Comparison of ENCODE assay signal across 23 cellular contexts in genomic region chrX:30706216-30706775, GRCh38. TPM values are rescaled to one million over a fixed set of nuclear protein-coding genes. Genes with fewer than 3 reads are reported as not detected.
DNase-seq lines count a peak whose midpoint lies in the region; ATAC-seq, FAIRE-seq and TF ChIP-seq lines count a peak whose summit lies in the region.
"Had no signal": no experiment of that assay in that cellular context is flagged by ENCODE, and none has a peak within 500 bp of the region (broad histone marks: within the 10 kb centered on the region; RNA-seq: fewer than 3 reads in every experiment).

No MANE protein-coding gene starts in this region.

- no peak overlapping the region for H2AFZ ChIP-seq in GM23338

- no peaks in the 10 kb centered on the region for H3F3A ChIP-seq in GM23338 (replicated peaks; ENCODE audit: low read depth)

- no peaks in the 10 kb centered on the region for H3K27me3 ChIP-seq in GM23338 (ENCODE audit: insufficient read depth)
- H3K27me3 ChIP-seq in small intestine (ENCODE audit: control insufficient read depth in 2 of 2, insufficient read depth in 2 of 2, low read length in 2 of 2) = no peaks in the 10 kb centered on the region
- H3K27me3 ChIP-seq: BLaER1 had no signal

- no peaks in the 10 kb centered on the region for H3K27me3 Mint-ChIP-seq in activated CD4-positive, alpha-beta T cell treated with anti-CD3 and anti-CD28 coated beads, Interleukin-2, amount 10 ng/mL, durations not matched to agents 7 days and 5 days
- no peaks in the 10 kb centered on the region for H3K27me3 Mint-ChIP-seq in GM23338 (ENCODE audit: insufficient read depth, low read depth, poor library complexity)
- H3K27me3 Mint-ChIP-seq: B cell; CD4-positive, alpha-beta T cell had no signal

- CTCF ChIA-PET in activated CD4-positive, alpha-beta T cell treated with anti-CD3 and anti-CD28 coated beads, Interleukin-2, amount 10 ng/mL, durations not matched to agents 7 days and 5 days (lab: Charles Lee) = no interaction called here

- ATAC-seq in GM23338 = no peak
- peak; percentile 71 for ATAC-seq in left lobe of liver
- no peak for ATAC-seq in GM18861 (IDR thresholded peaks at IDR 0.05; ENCODE audit: unreplicated experiment)
- ATAC-seq: GM12878 had no signal

- H3K79me2 ChIP-seq in GM23338 (replicated peaks; ENCODE audit: insufficient read depth) = no peaks in the 10 kb centered on the region

- no peak for FAIRE-seq in small intestine (lab: Jason Lieb, UNC)
- FAIRE-seq: A204.1, D721Med, GM12878, H54 had no signal

- H3K27ac ChIP-seq in GM23338 (ENCODE audit: low read depth) (no peak overlapping the region), small intestine (ENCODE audit: low read depth in 1 of 2, low read length in 1 of 2) (no peak overlapping the region)
- H3K27ac ChIP-seq: 22Rv1, BLaER1 had no signal

- no peak for DNase-seq in activated CD4-positive, alpha-beta T cell treated with anti-CD3 and anti-CD28 coated beads, Interleukin-2, amount 10 ng/mL, durations not matched to agents 7 days and 5 days
- no peak for DNase-seq in activated CD4-positive, alpha-beta T cell treated with anti-CD3 and anti-CD28 coated beads, Interleukin-2, amount 50 U/mL, for 4 hours
- no peak for DNase-seq in GM23338 (ENCODE audit: low spot score)
- DNase-seq in left lobe of liver (ENCODE audit: low spot score) = no peak
- DNase-seq in small intestine = peak; percentile 74
- DNase-seq in NCI-H774 (lab: John Stamatoyannopoulos, UW) = no peak
- DNase-seq: CD4-positive, alpha-beta T cell; CD8-positive, alpha-beta memory T cell; DMS 273 treated with DMSO at 0.1 percent for 48 hours; DMS79; EL; GDM1; GOT3 had no signal

- peaks cover 37% of the 10 kb centered on the region for H3K36me3 Mint-ChIP-seq in activated CD4-positive, alpha-beta T cell treated with anti-CD3 and anti-CD28 coated beads, Interleukin-2, amount 10 ng/mL, durations not matched to agents 7 days and 5 days (ENCODE audit: low read depth)
- no peaks in the 10 kb centered on the region for H3K36me3 Mint-ChIP-seq in GM23338 (ENCODE audit: low read depth)

- H3K9me2 ChIP-seq in GM23338 (ENCODE audit: insufficient read depth) = no peaks in the 10 kb centered on the region

- POLR2A ChIA-PET in activated CD4-positive, alpha-beta T cell treated with anti-CD3 and anti-CD28 coated beads, Interleukin-2, amount 10 ng/mL, durations not matched to agents 7 days and 5 days (lab: Charles Lee) = no interaction called here

- H3K4me3 ChIP-seq in GM23338 = no peak overlapping the region
- H3K4me3 ChIP-seq in small intestine (ENCODE audit: low read depth in 1 of 2, low read length in 2 of 2) = no peak overlapping the region
- H3K4me3 ChIP-seq: BLaER1, GM12878, HAP-1 had no signal

- no peaks in the 10 kb centered on the region for H4K20me1 ChIP-seq in GM23338 (replicated peaks; ENCODE audit: insufficient read depth)
- H4K20me1 ChIP-seq: BLaER1 had no signal

- no peak for TF ChIP-seq CTCF in GM23338 (conservative IDR thresholded peaks at IDR 0.05; ENCODE audit: low read depth in 2 of 2)

- H3K4me2 ChIP-seq in GM23338 = no peak overlapping the region
- H3K4me2 ChIP-seq: BLaER1 had no signal

- WGBS in small intestine, 3 donors = 67 to 84% (median 74%) methylated on average over 3 of the region's 3 CpGs

- H3K9me3 ChIP-seq in small intestine (ENCODE audit: control insufficient read depth, low read depth) = no peaks in the 10 kb centered on the region
- H3K9me3 ChIP-seq: BLaER1, HAP-1 had no signal

- H3K4me1 ChIP-seq in GM23338 (ENCODE audit: insufficient read depth) = no peaks in the 10 kb centered on the region
- no peaks in the 10 kb centered on the region for H3K4me1 ChIP-seq in small intestine (ENCODE audit: control insufficient read depth in 2 of 2, insufficient read depth in 1 of 2, low read depth in 1 of 2, low read length in 1 of 2)
- H3K4me1 ChIP-seq: BLaER1, HAP-1 had no signal

- H3K4me1 Mint-ChIP-seq in activated CD4-positive, alpha-beta T cell treated with anti-CD3 and anti-CD28 coated beads, Interleukin-2, amount 10 ng/mL, durations not matched to agents 7 days and 5 days = peaks cover 15% of the 10 kb centered on the region
- no peaks in the 10 kb centered on the region for H3K4me1 Mint-ChIP-seq in GM23338
- H3K4me1 Mint-ChIP-seq: B cell; CD14-positive monocyte; CD8-positive, alpha-beta memory T cell had no signal

- no peaks in the 10 kb centered on the region for H3K9me3 Mint-ChIP-seq in activated CD4-positive, alpha-beta T cell treated with anti-CD3 and anti-CD28 coated beads, Interleukin-2, amount 10 ng/mL, durations not matched to agents 7 days and 5 days
- H3K9me3 Mint-ChIP-seq in GM23338 = no peaks in the 10 kb centered on the region
- H3K9me3 Mint-ChIP-seq: CD4-positive, alpha-beta T cell; CD8-positive, alpha-beta memory T cell had no signal

- peak overlapping the region; percentile 50 for H3K27ac Mint-ChIP-seq in activated CD4-positive, alpha-beta T cell treated with anti-CD3 and anti-CD28 coated beads, Interleukin-2, amount 10 ng/mL, durations not matched to agents 7 days and 5 days
- H3K27ac Mint-ChIP-seq in GM23338 = 0 out of 2 replicates have a peak overlapping the region, but pooled peaks have one; percentile 68
- H3K27ac Mint-ChIP-seq: B cell; CD4-positive, alpha-beta T cell; CD8-positive, alpha-beta memory T cell had no signal

- no peak overlapping the region for H3K4me3 Mint-ChIP-seq in activated CD4-positive, alpha-beta T cell treated with anti-CD3 and anti-CD28 coated beads, Interleukin-2, amount 10 ng/mL, durations not matched to agents 7 days and 5 days
- H3K4me3 Mint-ChIP-seq in GM23338 = no peak overlapping the region
- H3K4me3 Mint-ChIP-seq: B cell; CD14-positive monocyte; CD4-positive, alpha-beta T cell; CD8-positive, alpha-beta memory T cell had no signal

- H3K36me3 ChIP-seq in GM23338 (ENCODE audit: insufficient read depth) (no peaks in the 10 kb centered on the region), small intestine (ENCODE audit: control insufficient read depth in 2 of 2, insufficient read depth in 2 of 2, low read length in 2 of 2) (no peaks in the 10 kb centered on the region)

TF ChIP-seq in GM23338, 12 proteins besides CTCF, POLR2A, EP300 and RAD21 (continues in another document):
- no peak for TF ChIP-seq EZH2phosphoT487 (IDR thresholded peaks at IDR 0.05; ENCODE audit: unreplicated experiment)
- TF ChIP-seq ZNF114 (CRISPR knock-in tag; IDR thresholded peaks at IDR 0.05) = no peak
- TF ChIP-seq ETS1 (IDR thresholded peaks at IDR 0.05) = no peak
- no peak for TF ChIP-seq JUNB (IDR thresholded peaks at IDR 0.05; ENCODE audit: unreplicated experiment)
- no peak for TF ChIP-seq REST (IDR thresholded peaks at IDR 0.05; ENCODE audit: unreplicated experiment)
- no peak for TF ChIP-seq STAT1 (IDR thresholded peaks at IDR 0.05; ENCODE audit: unreplicated experiment)
- no peak for TF ChIP-seq CREB1 (CRISPR knock-in tag; IDR thresholded peaks at IDR 0.05; ENCODE audit: low read depth)
- no peak for TF ChIP-seq ZNF331 (CRISPR knock-in tag; IDR thresholded peaks at IDR 0.05; ENCODE audit: low read depth)
- TF ChIP-seq NANOG (IDR thresholded peaks at IDR 0.05; ENCODE audit: borderline replicate concordance) = no peak
- no peak for TF ChIP-seq POLR2AphosphoS5 (IDR thresholded peaks at IDR 0.05; ENCODE audit: low read depth)

RNA-seq across cellular contexts. Expression of gene GK, which starts 53.1 kb away (rescaled TPM):
- total RNA-seq in activated CD4-positive, alpha-beta T cell treated with anti-CD3 and anti-CD28 coated beads, Interleukin-2, amount 10 ng/mL, durations not matched to agents 7 days and 5 days = 10 to 100 TPM; 19.5 to 20.7 TPM
- total RNA-seq in GM23338 (2014; rRNA removed; shearing (Covaris generic)) = 7.3 and 8.4 TPM in 2 replicates
- 10.6 and 10.8 TPM in 2 replicates for polyA plus RNA-seq in GM23338 (2016; fragmentation: Nextera tagmentation; extraction: Ambion mirVana)
- 32.9 TPM for total RNA-seq in left lobe of liver
- 10 to 100 TPM; 20.7 to 90.6 (median 83.0) TPM for polyA plus RNA-seq in small intestine
